Comparison of ENCODE assay signal across 8 cellular contexts in genomic region chr6:15329154-15329781, GRCh38.
DNase-seq lines count a peak whose midpoint lies in the region; ATAC-seq, FAIRE-seq and TF ChIP-seq lines count a peak whose summit lies in the region.

No MANE protein-coding gene starts in this region.

- H4K91ac ChIP-seq in H1 (replicated peaks; ENCODE audit: insufficient read length, low read length), result no peak overlapping the region

- POLR2A ChIA-PET in OCI-LY7 (lab: Charles Lee) (interaction anchor here (0.8 to 2.1 kb wide), 5 partner anchors 12 to 65 kb away, joined by 3 to 5 read pairs (median 3); no protein-coding TSS in a partner anchor), H1 (lab: Charles Lee; ENCODE audit: partially characterized antibody) (interaction anchor here (0.7 to 1.4 kb wide), 4 partner anchors 8 to 20 kb away, joined by 3 to 4 read pairs (median 3); no protein-coding TSS in a partner anchor)

- peaks cover 10% of the 10 kb centered on the region; the same call in 1 of the 2 replicates for H4K20me1 ChIP-seq in OCI-LY7 (ENCODE audit: insufficient read depth, low read length)
- H4K20me1 ChIP-seq in H1 (replicated peaks in 1 of 2; ENCODE audit: control insufficient read depth in 1 of 2, insufficient read depth in 2 of 2, low read length in 2 of 2), result peaks cover 52 to 73% of the 10 kb centered on the region in 2 experiments

- no peak overlapping the region for H3K23ac ChIP-seq in H1 (ENCODE audit: insufficient read length)

- H3K9me2 ChIP-seq in OCI-LY7 (ENCODE audit: insufficient read depth, low read length), result no peaks in the 10 kb centered on the region

- no peak overlapping the region for H2AK5ac ChIP-seq in H1 (ENCODE audit: low read depth, low read length)

- no peak overlapping the region for H3K9ac ChIP-seq in H1 (replicated peaks in 1 of 4; ENCODE audit: extremely low read depth in 1 of 4, low read depth in 3 of 4, low read length in 3 of 4)

- peaks cover 5% of the 10 kb centered on the region for H3K36me3 ChIP-seq in OCI-LY7 (ENCODE audit: insufficient read depth, low read length)
- H3K36me3 ChIP-seq in H1 (ENCODE audit: control insufficient read depth in 2 of 4, insufficient read depth in 4 of 4, low read length in 3 of 4), result peaks cover 0 to 2% (median 0%) of the 10 kb centered on the region in 4 experiments; a peak in 1 of 8 replicates
- no peaks in the 10 kb centered on the region for H3K36me3 ChIP-seq in neutrophil
- peaks cover 2% of the 10 kb centered on the region for H3K36me3 ChIP-seq in H7 (replicated peaks; ENCODE audit: control insufficient read depth, insufficient read depth, low read length)

- no peak overlapping the region for H2BK12ac ChIP-seq in H1 (ENCODE audit: low read depth, low read length)

- no peak overlapping the region for H2BK120ac ChIP-seq in H1 (replicated peaks; ENCODE audit: low read depth, low read length)

- H3K4me2 ChIP-seq in OCI-LY7 (ENCODE audit: low read length), result peak overlapping the region; percentile 48
- H3K4me2 ChIP-seq in H1 (ENCODE audit: insufficient read depth in 1 of 2, low read depth in 2 of 2, low read length in 2 of 2), result peak overlapping the region; percentile 1 to 3; a peak in 3 of 4 replicates

- H3K9me3 ChIP-seq in OCI-LY7 (ENCODE audit: low read length) (peaks cover 6% of the 10 kb centered on the region), H1 (ENCODE audit: insufficient read depth in 2 of 2, low read depth in 1 of 2, low read length in 1 of 2) (no peaks in the 10 kb centered on the region), neutrophil (no peaks in the 10 kb centered on the region)

- no peaks in the 10 kb centered on the region for H3K27me3 ChIP-seq in H1 (replicated peaks in 1 of 4; ENCODE audit: control insufficient read depth in 3 of 4, extremely low read depth in 1 of 4, insufficient read depth in 3 of 4, low read length in 3 of 4)
- no peaks in the 10 kb centered on the region for H3K27me3 ChIP-seq in neutrophil
- H3K27me3 ChIP-seq in H7 (ENCODE audit: control insufficient read depth, insufficient read depth, low read length), result no peaks in the 10 kb centered on the region

- DNase-seq in ELR (ENCODE audit: low read depth) (peak; percentile 92), OCI-LY7 (ENCODE audit: low spot score) (no peak), H1 (ENCODE audit: low read depth in 1 of 2, low spot score in 2 of 2) (peak in 1 of 2 experiments; percentile 42), cerebellar nuclear complex (lab: John Stamatoyannopoulos, UW) (no peak), H7 (no peak), NCI-H774 (lab: John Stamatoyannopoulos, UW) (no peak)

- H2BK15ac ChIP-seq in H1 (ENCODE audit: low read length), result no peak overlapping the region

- H2AFZ ChIP-seq in OCI-LY7 (ENCODE audit: low read length) (no peak overlapping the region), H1 (ENCODE audit: low read length) (no peak overlapping the region)

- BruUV-seq in OCI-LY7 (replicated peaks; lab: Mats Ljungman, UMichigan), result no TSS peak

- no peak overlapping the region for H2BK5ac ChIP-seq in H1 (ENCODE audit: low read depth, low read length)

- no peak overlapping the region for H4K5ac ChIP-seq in H1 (ENCODE audit: insufficient read length, low read depth, low read length)

- H3K4me3 ChIP-seq in OCI-LY7 (ENCODE audit: low read depth, low read length, poor library complexity, severe bottlenecking) (no peak overlapping the region), H1 (ENCODE audit: extremely low read depth in 1 of 4, insufficient read depth in 2 of 4, low read depth in 3 of 4, low read length in 4 of 4) (no peak overlapping the region), neutrophil (ENCODE audit: low read depth in 1 of 2, low read length in 1 of 2) (no peak overlapping the region), H7 (ENCODE audit: insufficient read depth, low read depth, low read length) (no peak overlapping the region)

- no peak overlapping the region for H4K8ac ChIP-seq in H1 (ENCODE audit: extremely low read depth, insufficient read depth, low read length)

- no peak for FAIRE-seq in H1 (lab: Jason Lieb, UNC)

- H2BK20ac ChIP-seq in H1 (ENCODE audit: low read length), result no peak overlapping the region

- H3K4ac ChIP-seq in H1 (replicated peaks; ENCODE audit: insufficient read length, low read depth, low read length), result no peak overlapping the region

- intact Hi-C loops in OCI-LY7 (cut with micrococcal nuclease; ENCODE audit: unreplicated experiment), result loop anchor here (5.0 kb wide), 1 partner anchor 62 kb away; no protein-coding TSS in a partner anchor

- H3K79me2 ChIP-seq in OCI-LY7 (ENCODE audit: insufficient read depth, low read depth, low read length), result peaks cover 62% of the 10 kb centered on the region
- H3K79me2 ChIP-seq in H1 (ENCODE audit: control insufficient read depth in 1 of 2, insufficient read depth in 2 of 2, low read length in 2 of 2), result peaks cover 90 to 100% of the 10 kb centered on the region in 2 experiments

- TF ChIP-seq POLR2A in H1 (IDR thresholded peaks at IDR 0.05; ENCODE audit: control extremely low read depth in 1 of 2, low read depth in 2 of 2, low read length in 2 of 2), result no peak

- 93% methylated on average over 4 of the region's 4 CpGs; no CpG with 5 or more reads in 1 of the 2 experiments for WGBS in H1 (ENCODE audit: extremely low coverage in 1 of 2, insufficient coverage in 1 of 2, insufficient read length in 1 of 2, insufficient replicate concordance in 2 of 2, low coverage in 1 of 2, low lambda C conversion rate in 2 of 2, missing lambda C conversion rate in 1 of 2), 2 experiments

- H3K27ac ChIP-seq in OCI-LY7 (ENCODE audit: low read depth, low read length, poor library complexity, severe bottlenecking) (no peak overlapping the region), H1 (ENCODE audit: low read depth, low read length) (no peak overlapping the region), neutrophil (peak overlapping the region; percentile 30)

- CTCF ChIA-PET in OCI-LY7 (lab: Charles Lee; ENCODE audit: unreplicated experiment) (no interaction called here), H1 (lab: Charles Lee; ENCODE audit: partially characterized antibody) (interaction anchor here (1.6 kb wide), 1 partner anchor 61 kb away, joined by 3 read pairs; no protein-coding TSS in a partner anchor)

- H3K4me1 ChIP-seq in OCI-LY7 (ENCODE audit: insufficient read depth, low read length, poor library complexity, severe bottlenecking) (peaks cover 81% of the 10 kb centered on the region), H1 (replicated peaks in 1 of 4; ENCODE audit: control insufficient read depth in 3 of 4, insufficient read depth in 4 of 4, low read length in 3 of 4) (peaks cover 5 to 28% (median 24%) of the 10 kb centered on the region in 4 experiments), neutrophil (ENCODE audit: control insufficient read depth in 1 of 2, insufficient read depth in 1 of 2, low read depth in 1 of 2, low read length in 1 of 2) (peaks cover 67 to 91% of the 10 kb centered on the region in 2 experiments)

- no peak for TF ChIP-seq EP300 in H1 (IDR thresholded peaks at IDR 0.05; ENCODE audit: borderline replicate concordance in 1 of 2, low read depth in 2 of 2, low read length in 2 of 2)

- TF ChIP-seq RAD21 in H1 (IDR thresholded peaks at IDR 0.05 in 1 of 2, conservative IDR thresholded peaks at IDR 0.05 in 1 of 2; ENCODE audit: low read depth in 2 of 2, low read length in 2 of 2), result no peak

- no peak overlapping the region for H3K56ac ChIP-seq in H1 (replicated peaks; ENCODE audit: insufficient read length, low read depth, low read length)

- no peaks in the 10 kb centered on the region; the same call in 1 of the 2 replicates for H3K79me1 ChIP-seq in H1 (ENCODE audit: low read depth, low read length)

- no peak for ATAC-seq in GM21529 (IDR thresholded peaks at IDR 0.05; ENCODE audit: unreplicated experiment)

- H3K18ac ChIP-seq in H1 (ENCODE audit: extremely low read depth, low read length), result no peak overlapping the region

- no peaks in the 10 kb centered on the region for H3K23me2 ChIP-seq in H1 (ENCODE audit: low read depth, low read length)

- no peak overlapping the region for H3K14ac ChIP-seq in H1 (ENCODE audit: insufficient read length)

- TF ChIP-seq CTCF in OCI-LY7 (conservative IDR thresholded peaks at IDR 0.05; ENCODE audit: low read length), result no peak
- no peak for TF ChIP-seq CTCF in H1 (IDR thresholded peaks at IDR 0.05; ENCODE audit: control extremely low read depth in 1 of 3, insufficient read depth in 1 of 3, low read depth in 1 of 3, low read length in 3 of 3)
- no peak for TF ChIP-seq CTCF in neutrophil (IDR thresholded peaks at IDR 0.05)

TF ChIP-seq in H1, 55 proteins besides CTCF, POLR2A, EP300 and RAD21:
- no peak for TF ChIP-seq SUZ12 (IDR thresholded peaks at IDR 0.05; ENCODE audit: low read length)
- TF ChIP-seq ZNF274 (IDR thresholded peaks at IDR 0.05; ENCODE audit: borderline replicate concordance, extremely low read depth, low read length), result no peak
- TF ChIP-seq NRF1 (IDR thresholded peaks at IDR 0.05; ENCODE audit: low read depth, low read length), result no peak
- TF ChIP-seq TAF7 (optimal IDR thresholded peaks at IDR 0.05; ENCODE audit: borderline replicate concordance, low read depth, low read length), result no peak
- TF ChIP-seq KDM1A (IDR thresholded peaks at IDR 0.05; ENCODE audit: borderline replicate concordance, low read length), result no peak
- no peak for TF ChIP-seq FOSL1 (IDR thresholded peaks at IDR 0.05; ENCODE audit: insufficient read depth, low read depth, low read length)
- TF ChIP-seq SP2 (IDR thresholded peaks at IDR 0.05; ENCODE audit: low read length), result no peak
- TF ChIP-seq RBBP5 (IDR thresholded peaks at IDR 0.05; ENCODE audit: borderline replicate concordance, low read depth, low read length), result no peak
